In the genomic region with DNA sequence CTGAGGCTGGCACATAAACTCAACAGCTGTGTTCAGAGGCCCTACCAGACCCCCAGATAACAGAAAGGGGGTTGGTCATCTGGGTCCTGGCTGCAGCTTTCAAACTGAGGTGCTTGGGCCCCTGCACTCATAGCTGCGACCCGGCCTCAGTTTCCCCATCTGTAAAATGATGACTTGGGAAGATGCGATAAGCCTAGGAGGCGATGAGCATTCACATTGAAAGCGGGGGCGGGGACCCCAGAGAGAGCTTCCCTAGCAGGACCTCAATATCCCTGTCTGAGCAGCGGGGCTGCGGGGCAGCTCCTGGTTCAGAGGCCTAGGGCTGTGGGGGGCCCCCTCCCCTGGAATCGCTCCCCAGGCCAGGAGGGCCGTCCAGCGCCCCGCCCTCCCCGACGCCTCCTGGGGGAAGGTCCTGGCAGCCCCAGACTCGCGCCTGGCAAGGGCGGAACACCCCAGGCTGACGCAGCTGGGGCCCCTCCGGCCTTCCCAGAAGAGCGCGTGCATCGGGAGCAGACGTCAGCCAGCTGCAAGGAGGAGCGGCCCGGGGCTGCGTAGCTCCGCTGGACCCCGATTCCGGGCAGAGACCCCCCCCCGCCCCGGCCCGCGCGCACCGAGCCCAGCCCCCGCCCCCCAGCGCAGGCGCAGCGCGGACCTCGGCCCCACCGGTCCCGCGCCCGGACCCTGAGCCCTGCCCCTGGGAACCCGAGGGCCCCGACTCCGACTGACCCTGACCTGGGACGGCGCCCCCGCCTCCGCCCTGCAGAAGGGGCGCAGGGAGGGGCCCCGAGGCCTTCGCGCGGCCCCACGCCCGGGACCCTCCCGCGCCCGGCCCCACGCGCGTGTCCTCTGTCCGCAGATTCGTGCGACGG, we compare ENCODE assay signal across 8 cellular contexts. TPM values are rescaled to one million over a fixed set of nuclear protein-coding genes. Genes with fewer than 3 reads are reported as not detected.
A peak's percentile ranks its signal among the peaks of the same experiment; 100 is the strongest.
DNase-seq lines count a peak whose midpoint lies in the region; ATAC-seq, FAIRE-seq and TF ChIP-seq lines count a peak whose summit lies in the region.

No MANE protein-coding gene starts in this region.

- BruUV-seq in mammary epithelial cell (replicated peaks; lab: Mats Ljungman, UMichigan) = no TSS peak

- no peaks in the 10 kb centered on the region for H3K36me3 ChIP-seq in mammary epithelial cell (ENCODE audit: insufficient read depth, low read length)
- H3K36me3 ChIP-seq in keratinocyte (ENCODE audit: control insufficient read depth in 2 of 2, extremely low read depth in 1 of 2, insufficient read depth in 2 of 2, low read length in 2 of 2) = peaks cover 9 to 29% of the 10 kb centered on the region in 2 experiments

- H3K9me1 ChIP-seq in keratinocyte (ENCODE audit: control insufficient read depth, extremely low read depth, insufficient read depth, low read length) = peaks cover 2% of the 10 kb centered on the region

- peaks cover 35% of the 10 kb centered on the region for H3K4me1 ChIP-seq in mammary epithelial cell (ENCODE audit: insufficient read depth, low read length)
- peaks cover 26% of the 10 kb centered on the region for H3K4me1 ChIP-seq in keratinocyte (ENCODE audit: control insufficient read depth, extremely low read depth, insufficient read depth, low read length)

- intact Hi-C loops in mammary epithelial cell (cut with micrococcal nuclease) = loop anchor here (5.0 kb wide), 1 partner anchor 53 kb away; no protein-coding TSS in a partner anchor

- in situ Hi-C loops in mammary epithelial cell (cut with MboI; ENCODE audit: low sequenced_read_pairs in 2 of 2) = no loop called here

- 15% methylated on average over 25 of the region's 69 CpGs for WGBS in mammary epithelial cell (ENCODE audit: low coverage, missing lambda C conversion rate)

- H3K79me2 ChIP-seq in mammary epithelial cell (ENCODE audit: insufficient read depth, low read length) (peaks cover 29% of the 10 kb centered on the region), keratinocyte (ENCODE audit: control insufficient read depth, insufficient read depth, low read length) (peaks cover 23% of the 10 kb centered on the region)

- H3K27ac ChIP-seq in mammary epithelial cell (ENCODE audit: insufficient read depth, low read depth, low read length) (peak overlapping the region; percentile 63), keratinocyte (ENCODE audit: control insufficient read depth, insufficient read depth, low read length) (peak overlapping the region; percentile 70), skin epidermis (peak overlapping the region; percentile 82 to 99 (median 92))

- H3K4me3 ChIP-seq in mammary epithelial cell (replicated peaks in 1 of 3; ENCODE audit: insufficient read depth in 1 of 3, low read depth in 2 of 3, low read length in 3 of 3) (peak overlapping the region; percentile 41 to 68 (median 54)), keratinocyte (ENCODE audit: control insufficient read depth in 2 of 3, extremely low read depth in 1 of 3, insufficient read depth in 2 of 3, low read depth in 1 of 3, low read length in 3 of 3) (peak overlapping the region; percentile 26 to 66 (median 65)), skin epidermis (peak overlapping the region; percentile 47 to 87 (median 67))

- dilution Hi-C loops in mammary epithelial cell (cut with HindIII; ENCODE audit: low sequenced_read_pairs) = no loop called here
- dilution Hi-C loops in keratinocyte (cut with MboI; ENCODE audit: extremely low pct_ligation_motif_present, low sequenced_read_pairs) = no loop called here

- no peaks in the 10 kb centered on the region for H3K9me3 ChIP-seq in mammary epithelial cell (replicated peaks; ENCODE audit: insufficient read depth, low read length)
- no peaks in the 10 kb centered on the region for H3K9me3 ChIP-seq in keratinocyte (ENCODE audit: control insufficient read depth, low read depth, low read length)

- H3K4me2 ChIP-seq in mammary epithelial cell (ENCODE audit: insufficient read depth, low read depth, low read length) (peak overlapping the region; percentile 95), keratinocyte (ENCODE audit: control insufficient read depth, extremely low read depth, insufficient read depth, low read depth, low read length) (peak overlapping the region; percentile 90)

- FAIRE-seq in GM12891 (lab: Jason Lieb, UNC) (peak; percentile 26), keratinocyte (lab: Jason Lieb, UNC) (no peak)

- CTCF ChIA-PET in mammary epithelial cell (lab: Charles Lee; ENCODE audit: low non-redundant PET) = no interaction called here

- H4K20me1 ChIP-seq in mammary epithelial cell (ENCODE audit: insufficient read depth, low read length) (peaks cover 3% of the 10 kb centered on the region), keratinocyte (ENCODE audit: control insufficient read depth, extremely low read depth, insufficient read depth, low read length) (peaks cover 21% of the 10 kb centered on the region)

- no peaks in the 10 kb centered on the region for H3K27me3 ChIP-seq in mammary epithelial cell (ENCODE audit: insufficient read depth, low read length)
- no peaks in the 10 kb centered on the region for H3K27me3 ChIP-seq in keratinocyte (ENCODE audit: control insufficient read depth, extremely low read depth, insufficient read depth, low read length)

- TF ChIP-seq POLR2A in GM12891 (IDR thresholded peaks at IDR 0.05; ENCODE audit: low read depth, low read length) = no peak

- peak overlapping the region; percentile 67 for H2AFZ ChIP-seq in mammary epithelial cell (ENCODE audit: low read depth, low read length)
- H2AFZ ChIP-seq in keratinocyte (ENCODE audit: control insufficient read depth, low read length) = no peak overlapping the region

- peak; percentile 79 for DNase-seq in 8988T
- DNase-seq in GM12891 (ENCODE audit: insufficient read length, low spot score) = no peak
- peak; percentile 61 for DNase-seq in RPMI8226
- peak; percentile 51 for DNase-seq in mammary epithelial cell
- DNase-seq in keratinocyte (ENCODE audit: low read depth, low spot score) = no peak
- DNase-seq in SW480 (ENCODE audit: low spot score) = no peak

- peak; percentile 15 for ATAC-seq in HG02973 (IDR thresholded peaks at IDR 0.05; ENCODE audit: unreplicated experiment)

- H3K9ac ChIP-seq in mammary epithelial cell (ENCODE audit: insufficient read depth, low read length) = peak overlapping the region; percentile 50
- peak overlapping the region; percentile 64 for H3K9ac ChIP-seq in keratinocyte (ENCODE audit: control insufficient read depth, extremely low read depth, insufficient read depth, low read length)

- no peak for TF ChIP-seq CTCF in mammary epithelial cell (conservative IDR thresholded peaks at IDR 0.05 in 1 of 2, IDR thresholded peaks at IDR 0.05 in 1 of 2; ENCODE audit: extremely low read depth in 1 of 2, insufficient read depth in 1 of 2, low read depth in 1 of 2, low read length in 2 of 2)
- TF ChIP-seq CTCF in keratinocyte (optimal IDR thresholded peaks at IDR 0.05 in 1 of 3, IDR thresholded peaks at IDR 0.05 in 1 of 3, conservative IDR thresholded peaks at IDR 0.05 in 1 of 3; ENCODE audit: extremely low read depth in 1 of 3, insufficient read depth in 2 of 3, low read length in 3 of 3) = peak in 1 of 3 experiments; percentile 3

RNA-seq across cellular contexts. Expression of gene FSTL3, which starts 3.5 kb away (rescaled TPM):
- polyA plus RNA-seq in GM12891 (2012; ENCODE audit: low read depth, missing spikeins) = 20.8 TPM
- 100 to 1,000 TPM; 127 to 140 TPM for total RNA-seq in mammary epithelial cell
- polyA plus RNA-seq in mammary epithelial cell = 72.2 TPM
- 41.3 TPM for polyA minus RNA-seq in mammary epithelial cell
- polyA plus RNA-seq in keratinocyte = 54.4 to 105 TPM (median 66.0 TPM) in 3 replicates
- polyA plus RNA-seq in keratinocyte (2011; ENCODE audit: low read depth) = 11.7 TPM
- polyA plus RNA-seq in keratinocyte (2011; cell fraction: cytosol; rRNA removed) = 35.5 and 76.0 TPM in 2 replicates
- 185 and 193 TPM in 2 replicates for polyA plus RNA-seq in keratinocyte (2011; cell fraction: nucleus; rRNA removed)
- 101 and 111 TPM in 2 replicates for polyA plus RNA-seq in keratinocyte (2012; ENCODE audit: low replicate concordance)
- 38.0 to 68.4 TPM (median 48.9 TPM) in 3 replicates for polyA minus RNA-seq in keratinocyte
- polyA minus RNA-seq in keratinocyte (2011; cell fraction: cytosol; rRNA and poly(A)+ RNA removed) = 206 TPM
- polyA minus RNA-seq in keratinocyte (2011; cell fraction: nucleus; rRNA and poly(A)+ RNA removed) = 122 and 140 TPM in 2 replicates

RNA-seq across cellular contexts. Expression of gene PRSS57, which starts 15.6 kb away (rescaled TPM):
- not detected for polyA plus RNA-seq in GM12891 (2012; ENCODE audit: low read depth, missing spikeins)
- not detected for total RNA-seq in mammary epithelial cell
- polyA plus RNA-seq in mammary epithelial cell (not detected), keratinocyte (not detected in 3 replicates)
- polyA minus RNA-seq in mammary epithelial cell (not detected), keratinocyte (not detected in 3 replicates)
- polyA plus RNA-seq in keratinocyte (2011; ENCODE audit: low read depth) = not detected
- polyA plus RNA-seq in keratinocyte (2011; cell fraction: cytosol; rRNA removed) = not detected in 2 replicates
- not detected in 2 replicates for polyA plus RNA-seq in keratinocyte (2011; cell fraction: nucleus; rRNA removed)
- not detected in 2 replicates for polyA plus RNA-seq in keratinocyte (2012; ENCODE audit: low replicate concordance)
- not detected for polyA minus RNA-seq in keratinocyte (2011; cell fraction: cytosol; rRNA and poly(A)+ RNA removed)
- polyA minus RNA-seq in keratinocyte (2011; cell fraction: nucleus; rRNA and poly(A)+ RNA removed) = not detected in 2 replicates

RNA-seq across cellular contexts. Expression of gene RNF126, which starts 16.6 kb away (rescaled TPM):
- polyA plus RNA-seq in GM12891 (2012; ENCODE audit: low read depth, missing spikeins) = 45.1 TPM
- total RNA-seq in mammary epithelial cell = 10 to 100 TPM; 79.2 to 83.9 TPM
- polyA plus RNA-seq in mammary epithelial cell = 54.4 TPM
- polyA minus RNA-seq in mammary epithelial cell = 5.1 TPM
- 8.2 to 30.0 TPM (median 14.8 TPM) in 3 replicates for polyA plus RNA-seq in keratinocyte
- 10.8 TPM for polyA plus RNA-seq in keratinocyte (2011; ENCODE audit: low read depth)
- polyA plus RNA-seq in keratinocyte (2011; cell fraction: cytosol; rRNA removed) = 10.0 and 29.0 TPM in 2 replicates
- polyA plus RNA-seq in keratinocyte (2011; cell fraction: nucleus; rRNA removed) = 17.7 and 30.0 TPM in 2 replicates
- polyA plus RNA-seq in keratinocyte (2012; ENCODE audit: low replicate concordance) = 37.0 and 57.0 TPM in 2 replicates
- polyA minus RNA-seq in keratinocyte = 5.0 to 32.4 TPM (median 8.5 TPM) in 3 replicates
- 50.3 TPM for polyA minus RNA-seq in keratinocyte (2011; cell fraction: cytosol; rRNA and poly(A)+ RNA removed)
- 18.8 and 19.9 TPM in 2 replicates for polyA minus RNA-seq in keratinocyte (2011; cell fraction: nucleus; rRNA and poly(A)+ RNA removed)

RNA-seq across cellular contexts. Expression of gene PALM, which starts 29.1 kb away (rescaled TPM):
- 0.73 TPM for polyA plus RNA-seq in GM12891 (2012; ENCODE audit: low read depth, missing spikeins)
- 1 to 10 TPM in 1 of 2 donors, under 1 TPM in 1; 0.33 to 1.0 TPM for total RNA-seq in mammary epithelial cell
- polyA plus RNA-seq in mammary epithelial cell (not detected), keratinocyte (0.09 to 0.46 TPM in 2 of 3 replicates, not detected in the other)
- polyA minus RNA-seq in mammary epithelial cell (not detected), keratinocyte (0.16 to 0.59 TPM in 2 of 3 replicates, not detected in the other)
- polyA plus RNA-seq in keratinocyte (2011; ENCODE audit: low read depth) = 0.55 TPM
- 0.27 and 1.5 TPM in 2 replicates for polyA plus RNA-seq in keratinocyte (2011; cell fraction: cytosol; rRNA removed)
- 0.38 and 1.4 TPM in 2 replicates for polyA plus RNA-seq in keratinocyte (2011; cell fraction: nucleus; rRNA removed)
- 0.19 and 1.4 TPM in 2 replicates for polyA plus RNA-seq in keratinocyte (2012; ENCODE audit: low replicate concordance)
- polyA minus RNA-seq in keratinocyte (2011; cell fraction: cytosol; rRNA and poly(A)+ RNA removed) = 1.9 TPM
- 0.84 and 2.8 TPM in 2 replicates for polyA minus RNA-seq in keratinocyte (2011; cell fraction: nucleus; rRNA and poly(A)+ RNA removed)

RNA-seq across cellular contexts. Expression of gene FGF22, which starts 40.0 kb away (rescaled TPM):
- polyA plus RNA-seq in GM12891 (2012; ENCODE audit: low read depth, missing spikeins) = 0.09 TPM
- total RNA-seq in mammary epithelial cell = not detected
- polyA plus RNA-seq in mammary epithelial cell (not detected), keratinocyte (0.05 TPM in 1 of 3 replicates, not detected in the others)
- polyA minus RNA-seq in mammary epithelial cell (not detected), keratinocyte (not detected in 3 replicates)
- 1.0 TPM for polyA plus RNA-seq in keratinocyte (2011; ENCODE audit: low read depth)
- polyA plus RNA-seq in keratinocyte (2011; cell fraction: cytosol; rRNA removed) = not detected in 2 replicates
- 0.13 and 0.17 TPM in 2 replicates for polyA plus RNA-seq in keratinocyte (2011; cell fraction: nucleus; rRNA removed)
- polyA plus RNA-seq in keratinocyte (2012; ENCODE audit: low replicate concordance) = 0.76 TPM in 1 of 2 replicates, not detected in the other
- polyA minus RNA-seq in keratinocyte (2011; cell fraction: cytosol; rRNA and poly(A)+ RNA removed) = not detected
- not detected in 2 replicates for polyA minus RNA-seq in keratinocyte (2011; cell fraction: nucleus; rRNA and poly(A)+ RNA removed)

Comparison
In these comparisons a context has a peak if more than half of its experiments do, and no peak if none do; other contexts are left out.
1. DNase-seq: peak in 8988T (single experiment), RPMI8226 (single experiment) and mammary epithelial cell (single experiment); none in GM12891 (single experiment), keratinocyte (single experiment) and SW480 (single experiment).
2. Peak in every context shown above with its lines, with median percentiles within 50 percentile points of each other: H3K27ac ChIP-seq and H3K4me3 ChIP-seq.